Comparison of ENCODE assay signal across 9 cellular contexts in the genomic region with DNA sequence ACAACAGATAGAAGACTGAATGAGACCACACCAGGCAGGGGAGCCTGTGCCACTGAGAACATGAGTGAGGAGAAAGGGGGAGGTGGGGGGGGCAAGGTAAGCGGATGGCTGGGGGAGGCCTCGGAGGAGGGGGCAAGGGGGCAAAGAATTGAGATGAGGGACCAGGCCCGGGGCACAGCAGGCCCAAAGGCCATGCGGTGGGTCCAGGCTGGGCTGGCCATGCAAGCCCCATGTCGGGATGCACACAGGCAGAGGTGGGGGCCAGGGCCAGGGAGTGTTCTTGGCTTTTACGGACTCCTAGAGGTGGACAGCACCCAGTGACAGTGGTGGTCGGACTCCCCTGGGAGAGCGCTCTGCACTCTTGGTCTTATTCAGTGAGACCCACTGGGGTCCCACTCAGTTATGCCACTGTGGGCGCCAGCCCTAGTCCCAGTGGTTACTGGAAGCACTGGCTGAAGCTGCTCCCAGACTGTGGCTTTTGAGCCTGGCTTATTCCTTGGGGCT. TPM values are rescaled to one million over a fixed set of nuclear protein-coding genes. Genes with fewer than 3 reads are reported as not detected.
"Had no signal": no experiment of that assay in that cellular context is flagged by ENCODE, and none has a peak within 500 bp of the region (broad histone marks: within the 10 kb centered on the region; RNA-seq: fewer than 3 reads in every experiment).

No MANE protein-coding gene starts in this region.

- H3K9me3 Mint-ChIP-seq: HFFc6 had no signal

- ATAC-seq: HCT116 had no signal

- H2AFZ ChIP-seq: GM23248 had no signal

- FAIRE-seq: HTR-8/SVneo had no signal

- H3K27ac Mint-ChIP-seq: HFFc6 had no signal

- H3K9me3 ChIP-seq: HAP-1 had no signal

- H3K4me3 ChIP-seq: GM23248, HAP-1 had no signal

- DNase-seq: GM23248, GOT3, H7, HFFc6, IMR-90 had no signal

- H3K4me3 Mint-ChIP-seq: HFFc6 had no signal

- H3K36me3 ChIP-seq: HAP-1 had no signal

- H3K9ac ChIP-seq: GM23248 had no signal

- H3K27ac ChIP-seq: GM23248 had no signal

RNA-seq across cellular contexts. Expression of a gene that starts 6.8 kb away (rescaled TPM):
- total RNA-seq: HT-29 had no signal

RNA-seq across cellular contexts. Expression of a gene that starts 49.5 kb away (rescaled TPM):
- total RNA-seq: H7, HT-29 had no signal
